ENCODE assay signal across 8 cellular contexts in genomic region chr6:105431226-105431625, GRCh38. TPM values are rescaled to one million over a fixed set of nuclear protein-coding genes. Genes with fewer than 3 reads are reported as not detected.
A peak's percentile ranks its signal among the peaks of the same experiment; 100 is the strongest.
DNase-seq lines count a peak whose midpoint lies in the region; ATAC-seq, FAIRE-seq and TF ChIP-seq lines count a peak whose summit lies in the region.

No MANE protein-coding gene starts in this region.

- H3K27ac ChIP-seq in cardiac muscle cell (no peak overlapping the region), gastroesophageal sphincter (no peak overlapping the region), suprapubic skin (no peak overlapping the region)

- H3K27me3 Mint-ChIP-seq in T-helper 2 cell treated with Interferon-gamma antibody and Interleukin-4, amounts not matched to agents 5 μg/mL and 100 μg/mL, for 36 hours (ENCODE audit: low read depth) = peaks cover 29% of the 10 kb centered on the region
- H3K27me3 Mint-ChIP-seq in activated T-helper 17 cell treated with anti-CD3 and anti-CD28 coated beads, Interleukin-2, amount 50 U/mL, for 72 hours = peaks cover 3% of the 10 kb centered on the region

- H3K27me3 ChIP-seq in cardiac muscle cell = no peaks in the 10 kb centered on the region
- H3K27me3 ChIP-seq in gastroesophageal sphincter = no peaks in the 10 kb centered on the region
- H3K27me3 ChIP-seq in suprapubic skin = no peaks in the 10 kb centered on the region

- no peak overlapping the region for H3K4me3 ChIP-seq in cardiac muscle cell
- H3K4me3 ChIP-seq in gastroesophageal sphincter = no peak overlapping the region
- no peak overlapping the region for H3K4me3 ChIP-seq in suprapubic skin

- TF ChIP-seq CTCF in cardiac muscle cell (IDR thresholded peaks at IDR 0.05; ENCODE audit: low read depth, low read length) (peak; percentile 50), gastroesophageal sphincter (IDR thresholded peaks at IDR 0.05) (peak; percentile 27 to 62 (median 60)), suprapubic skin (IDR thresholded peaks at IDR 0.05) (peak; percentile 37 to 42)

- H3K4me1 ChIP-seq in cardiac muscle cell (ENCODE audit: low read depth) (no peaks in the 10 kb centered on the region), gastroesophageal sphincter (no peaks in the 10 kb centered on the region), suprapubic skin (peaks cover 5% of the 10 kb centered on the region)

- WGBS in gastroesophageal sphincter (ENCODE audit: low coverage in 1 of 2), 2 donors = 0 to 16% methylated on average over 1 to 2 of the region's 2 CpGs
- 18% methylated on average over 2 of the region's 2 CpGs for WGBS in suprapubic skin

- intact Hi-C loops in left cardiac atrium (cut with DNase I) = loop anchor here in 1 of 2 donors (10.0 kb wide), 1 partner anchor 874 kb away; no protein-coding TSS in a partner anchor

- DNase-seq in cardiac muscle cell (ENCODE audit: low read depth in 1 of 2, low spot score in 1 of 2) (peak; percentile 64 to 69), left cardiac atrium (no peak), LoVo (ENCODE audit: low spot score) (peak; percentile 50), suprapubic skin (ENCODE audit: low spot score in 2 of 2) (no peak)
- DNase-seq in T-helper 2 cell treated with Interferon-gamma antibody and Interleukin-4, amounts not matched to agents 5 μg/mL and 100 μg/mL, for 36 hours (ENCODE audit: low spot score) = no peak

- ATAC-seq in left cardiac atrium (no peak), gastroesophageal sphincter (no peak)
- no peak for ATAC-seq in activated T-helper 17 cell treated with anti-CD3 and anti-CD28 coated beads, Interleukin-2, amount 50 U/mL, for 72 hours (replicated peaks)

- H3K36me3 Mint-ChIP-seq in T-helper 2 cell treated with Interferon-gamma antibody and Interleukin-4, amounts not matched to agents 5 μg/mL and 100 μg/mL, for 36 hours (ENCODE audit: low read depth) = no peaks in the 10 kb centered on the region
- H3K36me3 Mint-ChIP-seq in activated T-helper 17 cell treated with anti-CD3 and anti-CD28 coated beads, Interleukin-2, amount 50 U/mL, for 72 hours (ENCODE audit: low read depth) = no peaks in the 10 kb centered on the region

- H3K9me3 ChIP-seq in cardiac muscle cell (ENCODE audit: low read depth) = no peaks in the 10 kb centered on the region
- no peaks in the 10 kb centered on the region for H3K9me3 ChIP-seq in gastroesophageal sphincter
- H3K9me3 ChIP-seq in suprapubic skin = no peaks in the 10 kb centered on the region

- H3K27ac Mint-ChIP-seq in T-helper 2 cell treated with Interferon-gamma antibody and Interleukin-4, amounts not matched to agents 5 μg/mL and 100 μg/mL, for 36 hours = no peak overlapping the region
- H3K27ac Mint-ChIP-seq in activated T-helper 17 cell treated with anti-CD3 and anti-CD28 coated beads, Interleukin-2, amount 50 U/mL, for 72 hours = no peak overlapping the region

- TF ChIP-seq POLR2A in gastroesophageal sphincter (IDR thresholded peaks at IDR 0.05) (no peak), suprapubic skin (IDR thresholded peaks at IDR 0.05) (no peak)

- no peaks in the 10 kb centered on the region for H3K9me3 Mint-ChIP-seq in T-helper 2 cell treated with Interferon-gamma antibody and Interleukin-4, amounts not matched to agents 5 μg/mL and 100 μg/mL, for 36 hours
- no peaks in the 10 kb centered on the region for H3K9me3 Mint-ChIP-seq in activated T-helper 17 cell treated with anti-CD3 and anti-CD28 coated beads, Interleukin-2, amount 50 U/mL, for 72 hours

- peaks cover 2% of the 10 kb centered on the region for H3K4me1 Mint-ChIP-seq in T-helper 2 cell treated with Interferon-gamma antibody and Interleukin-4, amounts not matched to agents 5 μg/mL and 100 μg/mL, for 36 hours (ENCODE audit: low read depth)
- H3K4me1 Mint-ChIP-seq in activated T-helper 17 cell treated with anti-CD3 and anti-CD28 coated beads, Interleukin-2, amount 50 U/mL, for 72 hours = no peaks in the 10 kb centered on the region

- H3K4me3 Mint-ChIP-seq in T-helper 2 cell treated with Interferon-gamma antibody and Interleukin-4, amounts not matched to agents 5 μg/mL and 100 μg/mL, for 36 hours = no peak overlapping the region
- H3K4me3 Mint-ChIP-seq in activated T-helper 17 cell treated with anti-CD3 and anti-CD28 coated beads, Interleukin-2, amount 50 U/mL, for 72 hours = no peak overlapping the region

- FAIRE-seq in TTC549 (lab: Jason Lieb, UNC) = peak; percentile 79

- H3K36me3 ChIP-seq in cardiac muscle cell = no peaks in the 10 kb centered on the region
- H3K36me3 ChIP-seq in gastroesophageal sphincter = no peaks in the 10 kb centered on the region
- no peaks in the 10 kb centered on the region for H3K36me3 ChIP-seq in suprapubic skin

- TF ChIP-seq EP300 in gastroesophageal sphincter (IDR thresholded peaks at IDR 0.05) (no peak), suprapubic skin (IDR thresholded peaks at IDR 0.05) (no peak)

RNA-seq across cellular contexts. Expression of gene PREP, which starts 28.3 kb away (rescaled TPM):
- 28.7 and 34.1 TPM in 2 replicates for total RNA-seq in cardiac muscle cell
- 67.6 and 69.0 TPM in 2 replicates for polyA plus RNA-seq in cardiac muscle cell
- total RNA-seq in left cardiac atrium = 10 to 100 TPM; 23.8 to 29.6 TPM
- total RNA-seq in gastroesophageal sphincter = 10 to 100 TPM; 13.9 to 19.8 (median 17.4) TPM
- 10 to 100 TPM; 22.1 to 36.0 (median 30.3) TPM for total RNA-seq in suprapubic skin
- 10 to 100 TPM; 32.3 to 50.2 TPM for total RNA-seq in activated T-helper 17 cell treated with anti-CD3 and anti-CD28 coated beads, Interleukin-2, amount 50 U/mL, for 72 hours

Comparison
In these comparisons a context has a peak if more than half of its experiments do, and no peak if none do; other contexts are left out.
1. DNase-seq: peak in cardiac muscle cell (2 of 2) and LoVo (single experiment); none in left cardiac atrium (single experiment), suprapubic skin (0 of 2) and T-helper 2 cell treated with Interferon-gamma antibody and Interleukin-4, amounts not matched to agents 5 μg/mL and 100 μg/mL, for 36 hours (single experiment).
2. Peak in every context shown above with its lines, with median percentiles within 50 percentile points of each other: CTCF ChIP-seq.